In genomic region chr11:64235427-64236161, GRCh38 we compare ENCODE assay signal across 8 cellular contexts. TPM values are rescaled to one million over a fixed set of nuclear protein-coding genes. Genes with fewer than 3 reads are reported as not detected.
DNase-seq lines count a peak whose midpoint lies in the region; ATAC-seq and TF ChIP-seq lines count a peak whose summit lies in the region.

No MANE protein-coding gene starts in this region.

- no peak overlapping the region for H2AFZ ChIP-seq in SU-DHL-6 (ENCODE audit: low read depth, low read length, severe bottlenecking)

- peaks cover 37% of the 10 kb centered on the region for H3F3A ChIP-seq in SU-DHL-6 (ENCODE audit: insufficient read depth)

- in situ Hi-C loops in gastrocnemius medialis (cut with MboI; ENCODE audit: low sequenced_read_pairs in 4 of 4) = no loop called here

- no peaks in the 10 kb centered on the region for H4K20me1 ChIP-seq in SU-DHL-6 (ENCODE audit: low read depth, low read length)

- TF ChIP-seq CTCF in GM12865 (IDR thresholded peaks at IDR 0.05; ENCODE audit: insufficient read depth, low read depth, low read length, missing control alignments) (no peak), SU-DHL-6 (IDR thresholded peaks at IDR 0.05; ENCODE audit: insufficient read depth, low read length, poor library complexity, severe bottlenecking) (no peak), fibroblast of villous mesenchyme (IDR thresholded peaks at IDR 0.05; ENCODE audit: insufficient read depth, low read depth, low read length) (no peak), gastrocnemius medialis (IDR thresholded peaks at IDR 0.05 in 4 of 5, conservative IDR thresholded peaks at IDR 0.05 in 1 of 5) (no peak)

- intact Hi-C loops in gastrocnemius medialis (cut with DNase I; ENCODE audit: low total_unique reads) = no loop called here

- ATAC-seq in gastrocnemius medialis (no peak), HG02642 (IDR thresholded peaks at IDR 0.05; ENCODE audit: poor library complexity, unreplicated experiment) (no peak), HG02852 (IDR thresholded peaks at IDR 0.05; ENCODE audit: unreplicated experiment) (no peak), GM18861 (IDR thresholded peaks at IDR 0.05; ENCODE audit: unreplicated experiment) (no peak)

- peaks cover 26% of the 10 kb centered on the region in 2 donors for H3K4me1 ChIP-seq in gastrocnemius medialis

- peak overlapping the region; percentile 92 for H3K4me3 ChIP-seq in GM12865 (ENCODE audit: low read depth, low read length)
- H3K4me3 ChIP-seq in SU-DHL-6 (ENCODE audit: insufficient read depth, low read length, poor library complexity, severe bottlenecking) = peak overlapping the region; percentile 72
- peak overlapping the region; percentile 68 for H3K4me3 ChIP-seq in fibroblast of villous mesenchyme (ENCODE audit: low read depth, low read length)
- H3K4me3 ChIP-seq in gastrocnemius medialis = peak overlapping the region; percentile 60 to 73 (median 68)

- H3K4me2 ChIP-seq in SU-DHL-6 (ENCODE audit: low read depth, low read length, poor library complexity, severe bottlenecking) = peak overlapping the region; percentile 81

- H3K27me3 ChIP-seq in SU-DHL-6 (ENCODE audit: low read length) (no peaks in the 10 kb centered on the region), gastrocnemius medialis (no peaks in the 10 kb centered on the region)

- H3K9me2 ChIP-seq in SU-DHL-6 (replicated peaks; ENCODE audit: insufficient read depth, low read length) = no peaks in the 10 kb centered on the region

- DNase-seq in GM12865 (ENCODE audit: low read depth) = no peak
- no peak for DNase-seq in fibroblast of villous mesenchyme (ENCODE audit: low read depth)
- no peak for DNase-seq in gastrocnemius medialis
- no peak for DNase-seq in middle frontal gyrus (ENCODE audit: extremely low spot score, low spot score)

- peak overlapping the region; percentile 73 for H3K9ac ChIP-seq in SU-DHL-6 (ENCODE audit: low read length)

- H3K79me2 ChIP-seq in SU-DHL-6 (ENCODE audit: insufficient read depth, low read length) = peaks cover 7% of the 10 kb centered on the region; the same call in 1 of the 2 replicates

- peak overlapping the region; percentile 62 for H3K27ac ChIP-seq in SU-DHL-6 (ENCODE audit: low read depth, low read length)
- H3K27ac ChIP-seq in gastrocnemius medialis = peak overlapping the region; percentile 83 to 90 (median 88)

- no peak for TF ChIP-seq POLR2A in gastrocnemius medialis (IDR thresholded peaks at IDR 0.05)

- H3K9me3 ChIP-seq in SU-DHL-6 (ENCODE audit: insufficient read depth, low read length) = no peaks in the 10 kb centered on the region
- H3K9me3 ChIP-seq in gastrocnemius medialis = no peaks in the 10 kb centered on the region

- H3K36me3 ChIP-seq in SU-DHL-6 (ENCODE audit: low read length) (no peaks in the 10 kb centered on the region), gastrocnemius medialis (peaks cover 0 to 5% of the 10 kb centered on the region in 2 donors)

RNA-seq across cellular contexts. Expression of gene VEGFB, which starts 1.2 kb away (rescaled TPM):
- total RNA-seq in fibroblast of villous mesenchyme (17.7 and 21.9 TPM in 2 replicates), gastrocnemius medialis (10 to 100 TPM; 33.6 to 87.5 (median 58.2) TPM)

RNA-seq across cellular contexts. Expression of gene DNAJC4, which starts 5.2 kb away (rescaled TPM):
- total RNA-seq in fibroblast of villous mesenchyme = 6.5 and 9.3 TPM in 2 replicates
- total RNA-seq in gastrocnemius medialis = 10 to 100 TPM; 13.8 to 30.0 (median 18.9) TPM

RNA-seq across cellular contexts. Expression of gene FKBP2, which starts 5.3 kb away (rescaled TPM):
- 46.7 and 47.5 TPM in 2 replicates for total RNA-seq in fibroblast of villous mesenchyme
- total RNA-seq in gastrocnemius medialis = 10 to 100 TPM; 20.2 to 54.7 (median 27.6) TPM

RNA-seq across cellular contexts. Expression of gene NUDT22, which starts 9.5 kb away (rescaled TPM):
- total RNA-seq in fibroblast of villous mesenchyme = 43.6 and 80.5 TPM in 2 replicates
- 10 to 100 TPM; 32.3 to 70.7 (median 53.4) TPM for total RNA-seq in gastrocnemius medialis

RNA-seq across cellular contexts. Expression of gene TRPT1, which starts 9.6 kb away (rescaled TPM):
- total RNA-seq in fibroblast of villous mesenchyme = 32.4 and 33.2 TPM in 2 replicates
- total RNA-seq in gastrocnemius medialis = 100 to 1,000 TPM in 3 of 4 donors, 10 to 100 TPM in 1; 80.9 to 231 (median 139) TPM
